ENCODE assay signal across 11 cellular contexts in genomic region chr16:72997141-72997542, GRCh38. TPM values are rescaled to one million over a fixed set of nuclear protein-coding genes. Genes with fewer than 3 reads are reported as not detected.
DNase-seq lines count a peak whose midpoint lies in the region; ATAC-seq and TF ChIP-seq lines count a peak whose summit lies in the region.
"Had no signal": no experiment of that assay in that cellular context is flagged by ENCODE, and none has a peak within 500 bp of the region (broad histone marks: within the 10 kb centered on the region; RNA-seq: fewer than 3 reads in every experiment).

No MANE protein-coding gene starts in this region.

- no peak overlapping the region for H3K4me3 ChIP-seq in left ventricle myocardium inferior
- H3K4me3 ChIP-seq in body of pancreas, result no peak overlapping the region
- H3K4me3 ChIP-seq in right lobe of liver, result no peak overlapping the region
- H3K4me3 ChIP-seq in vagina, result no peak overlapping the region

- H3K27ac ChIP-seq in left ventricle myocardium inferior (replicated peaks) (no peak overlapping the region), body of pancreas (peak overlapping the region; percentile 34 to 69 (median 50)), right lobe of liver (no peak overlapping the region), vagina (peak overlapping the region; percentile 25)

- H3K27me3 ChIP-seq in left ventricle myocardium inferior (ENCODE audit: low read depth) (no peaks in the 10 kb centered on the region), body of pancreas (no peaks in the 10 kb centered on the region), right lobe of liver (no peaks in the 10 kb centered on the region), vagina (no peaks in the 10 kb centered on the region)

- H3K9me3 ChIP-seq in left ventricle myocardium inferior (replicated peaks) (peaks cover 8% of the 10 kb centered on the region), body of pancreas (no peaks in the 10 kb centered on the region), right lobe of liver (no peaks in the 10 kb centered on the region), vagina (no peaks in the 10 kb centered on the region)

- TF ChIP-seq POLR2A in body of pancreas (IDR thresholded peaks at IDR 0.05) (no peak), right lobe of liver (IDR thresholded peaks at IDR 0.05) (no peak), vagina (IDR thresholded peaks at IDR 0.05) (no peak)

- H3K4me1 ChIP-seq in left ventricle myocardium inferior, result peaks cover 73% of the 10 kb centered on the region
- peaks cover 74% of the 10 kb centered on the region for H3K4me1 ChIP-seq in body of pancreas
- peaks cover 0 to 25% (median 11%) of the 10 kb centered on the region in 4 donors for H3K4me1 ChIP-seq in right lobe of liver
- H3K4me1 ChIP-seq in vagina, result peaks cover 57% of the 10 kb centered on the region

- H3K36me3 ChIP-seq in left ventricle myocardium inferior, result no peaks in the 10 kb centered on the region
- H3K36me3 ChIP-seq in body of pancreas (replicated peaks in 1 of 2; ENCODE audit: insufficient read depth in 1 of 2, low read depth in 2 of 2), result no peaks in the 10 kb centered on the region
- H3K36me3 ChIP-seq in right lobe of liver, result no peaks in the 10 kb centered on the region
- no peaks in the 10 kb centered on the region for H3K36me3 ChIP-seq in vagina

- TF ChIP-seq CTCF in left ventricle myocardium inferior (IDR thresholded peaks at IDR 0.05; ENCODE audit: borderline replicate concordance) (no peak), body of pancreas (IDR thresholded peaks at IDR 0.05) (no peak), right lobe of liver (IDR thresholded peaks at IDR 0.05) (no peak), vagina (IDR thresholded peaks at IDR 0.05) (no peak)

- POLR2A ChIA-PET in HEK293T (lab: Yijun Ruan, JAX), result no interaction called here

- DNase-seq in cardiac septum (ENCODE audit: low spot score) (peak; percentile 47), left ventricle myocardium inferior (no peak), body of pancreas (peak; percentile 41 to 65 (median 48)), right lobe of liver (no peak), vagina (ENCODE audit: extremely low spot score in 2 of 2) (no peak), dedifferentiated amniotic fluid mesenchymal stem cell (ENCODE audit: extremely low spot score) (no peak), HEK293T (ENCODE audit: extremely low spot score) (no peak)
- DNase-seq: anterior cingulate cortex, NCI-H446, SW 1271 had no signal

- WGBS in body of pancreas, 2 donors, result 43 to 54% methylated on average over 7 of the region's 7 CpGs
- 87% methylated on average over 7 of the region's 7 CpGs for WGBS in right lobe of liver (ENCODE audit: insufficient coverage, low coverage, low lambda C conversion rate, missing lambda C conversion rate)

- ATAC-seq in body of pancreas (peak; percentile 44), right lobe of liver (peak; percentile 5 to 24 (median 18)), GM19452 (IDR thresholded peaks at IDR 0.05; ENCODE audit: unreplicated experiment) (no peak)

- intact Hi-C loops in cardiac septum (cut with DNase I) (no loop called here), left ventricle myocardium inferior (cut with micrococcal nuclease) (no loop called here), body of pancreas (cut with DNase I) (no loop called here), right lobe of liver (cut with DNase I) (no loop called here), vagina (cut with DNase I) (loop anchor here (10.0 kb wide), 1 partner anchor 48 kb away; the partner anchor contains the start of gene ZFHX3)

- CTCF ChIA-PET in HEK293T (lab: Yijun Ruan, JAX), result no interaction called here

TF ChIP-seq in HEK293T, 16 proteins besides CTCF, POLR2A, EP300 and RAD21:
- TF ChIP-seq LEF1 (IDR thresholded peaks at IDR 0.05; ENCODE audit: borderline replicate concordance), result no peak
- no peak for TF ChIP-seq ARNT (IDR thresholded peaks at IDR 0.05)
- TF ChIP-seq ZNF384 (IDR thresholded peaks at IDR 0.05), result no peak
- TF ChIP-seq NFRKB (IDR thresholded peaks at IDR 0.05), result no peak
- TF ChIP-seq L3MBTL2 (conservative IDR thresholded peaks at IDR 0.05), result no peak
- TF ChIP-seq CTBP1 (IDR thresholded peaks at IDR 0.05; ENCODE audit: borderline replicate concordance), result no peak
- TF ChIP-seq HDGF (IDR thresholded peaks at IDR 0.05; ENCODE audit: borderline replicate concordance), result no peak
- no peak for TF ChIP-seq BHLHE40 (IDR thresholded peaks at IDR 0.05; ENCODE audit: borderline replicate concordance)
- TF ChIP-seq FOXK2 (IDR thresholded peaks at IDR 0.05), result no peak
- TF ChIP-seq SUZ12 (IDR thresholded peaks at IDR 0.05), result no peak

RNA-seq across cellular contexts. Expression of gene ZFHX3, which starts 50.8 kb away (rescaled TPM):
- 15.7 TPM for total RNA-seq in cardiac septum
- total RNA-seq in left ventricle myocardium inferior, result 9.6 TPM
- total RNA-seq in body of pancreas, result 10 to 100 TPM; 22.4 to 24.6 TPM
- 1 to 10 TPM; 7.1 to 9.4 (median 7.7) TPM for total RNA-seq in right lobe of liver
- 28.0 TPM for total RNA-seq in vagina

Comparison
In these comparisons a context has a peak if more than half of its experiments do, and no peak if none do; other contexts are left out.
1. DNase-seq: peak in cardiac septum (single experiment) and body of pancreas (4 of 4); none in left ventricle myocardium inferior (single experiment), right lobe of liver (0 of 3), vagina (0 of 2), dedifferentiated amniotic fluid mesenchymal stem cell (single experiment) and HEK293T (single experiment).
2. H3K27ac ChIP-seq: peak in body of pancreas (4 of 4) and vagina (single experiment); none in left ventricle myocardium inferior (single experiment) and right lobe of liver (0 of 3).